ENCODE assay signal across 20 cellular contexts in the genomic region with DNA sequence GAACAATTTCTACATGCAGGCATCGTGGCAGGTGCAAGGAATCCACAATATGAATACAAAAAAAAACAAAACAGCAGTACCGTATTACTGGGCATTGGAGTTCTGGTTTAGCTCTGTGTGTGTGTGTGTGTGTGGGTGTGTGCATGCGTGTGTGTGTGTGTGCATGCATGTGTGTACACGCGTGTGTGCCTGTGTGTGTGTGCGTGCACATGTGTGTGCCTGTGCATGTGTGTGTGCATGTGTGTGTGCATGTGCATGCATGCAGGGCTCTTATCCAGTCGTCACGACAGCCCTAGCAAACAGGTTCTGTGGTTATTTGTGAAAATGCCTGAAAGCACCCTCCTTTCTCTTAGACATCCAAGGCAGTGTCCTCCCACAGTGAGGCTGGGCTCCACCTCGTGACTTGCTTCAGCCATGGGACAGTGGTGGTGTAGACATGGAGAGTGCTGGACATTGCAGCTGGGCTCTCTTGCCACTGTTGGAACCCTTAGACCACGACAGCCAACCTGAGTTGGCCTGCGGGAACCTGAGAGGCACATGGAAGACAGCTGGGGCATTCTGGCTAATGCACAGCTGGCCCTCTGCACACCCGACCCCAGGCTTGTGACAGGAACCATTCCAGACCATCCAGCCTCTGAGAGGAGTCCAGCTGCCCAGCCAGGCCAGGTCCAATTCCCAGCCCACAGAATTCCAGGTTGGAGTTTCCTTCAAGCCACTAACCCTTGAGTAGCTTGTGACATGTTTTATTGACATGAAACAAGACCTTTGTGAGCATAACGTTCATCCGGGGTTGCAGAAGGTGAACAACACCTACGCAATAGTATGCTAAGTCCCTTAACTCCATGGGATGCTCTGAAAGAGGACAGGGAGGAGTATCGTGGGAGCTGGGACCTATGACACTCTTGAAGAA.
DNase-seq lines count a peak whose midpoint lies in the region; ATAC-seq, FAIRE-seq and TF ChIP-seq lines count a peak whose summit lies in the region.
"Had no signal": no experiment of that assay in that cellular context is flagged by ENCODE, and none has a peak within 500 bp of the region (broad histone marks: within the 10 kb centered on the region; RNA-seq: fewer than 3 reads in every experiment).

No MANE protein-coding gene starts in this region.

- in situ Hi-C loops in HepG2 (cut with HindIII; ENCODE audit: extremely low pct_ligation_motif_present, low pct_unique_long_range_greater_than_20kb): no loop called here

- H3K27me3 Mint-ChIP-seq in progenitor cell of endocrine pancreas: peaks cover 48% of the 10 kb centered on the region
- H3K27me3 Mint-ChIP-seq: IgD-negative memory B cell had no signal

- TF ChIP-seq POLR2A in HepG2 (IDR thresholded peaks at IDR 0.05; ENCODE audit: insufficient read depth in 1 of 2, low read depth in 2 of 2, low read length in 2 of 2) (no peak), right lobe of liver (IDR thresholded peaks at IDR 0.05) (no peak)

- no peak overlapping the region for H3K27ac Mint-ChIP-seq in progenitor cell of endocrine pancreas
- H3K27ac Mint-ChIP-seq: GM23338, IgD-negative memory B cell had no signal

- CTCF ChIA-PET in HepG2 (lab: Yijun Ruan, JAX; ENCODE audit: low intra/inter-chr PET ratio, low total read pairs): no interaction called here

- intact Hi-C loops in HepG2 (cut with micrococcal nuclease; ENCODE audit: unreplicated experiment): no loop called here
- intact Hi-C loops in right lobe of liver (cut with DNase I): no loop called here
- intact Hi-C loops in kidney (cut with DNase I): no loop called here
- intact Hi-C loops in psoas muscle (cut with DNase I): no loop called here

- no peaks in the 10 kb centered on the region for H3K36me3 ChIP-seq in HepG2 (replicated peaks in 1 of 2; ENCODE audit: control insufficient read depth in 1 of 2, insufficient read depth in 2 of 2, low read length in 2 of 2)
- no peaks in the 10 kb centered on the region for H3K36me3 ChIP-seq in right lobe of liver
- no peaks in the 10 kb centered on the region for H3K36me3 ChIP-seq in kidney (ENCODE audit: control insufficient read depth in 1 of 2, insufficient read depth in 2 of 2, low read length in 2 of 2)
- H3K36me3 ChIP-seq in psoas muscle (ENCODE audit: insufficient read depth in 1 of 2, low read depth in 1 of 2): no peaks in the 10 kb centered on the region

- H3K9ac ChIP-seq in HepG2 (ENCODE audit: insufficient read depth, low read depth, low read length) (no peak overlapping the region), kidney (ENCODE audit: low read length in 2 of 2) (no peak overlapping the region)

- H2AFZ ChIP-seq in HepG2 (ENCODE audit: low read length): no peak overlapping the region
- H2AFZ ChIP-seq: GM23338 had no signal

- H3K4me3 ChIP-seq in HepG2 (replicated peaks in 1 of 3; ENCODE audit: insufficient read depth in 1 of 3, low read depth in 2 of 3, low read length in 3 of 3) (no peak overlapping the region), right lobe of liver (no peak overlapping the region), kidney (ENCODE audit: low read length in 2 of 2) (no peak overlapping the region), psoas muscle (no peak overlapping the region)
- H3K4me3 ChIP-seq: GM23338 had no signal

- TF ChIP-seq EP300 in HepG2 (IDR thresholded peaks at IDR 0.05; ENCODE audit: low read depth in 2 of 2, low read length in 2 of 2) (no peak), HepG2 (CRISPR knock-in tag; IDR thresholded peaks at IDR 0.05; ENCODE audit: borderline replicate concordance) (no peak)

- H3K27ac ChIP-seq in HepG2 (ENCODE audit: extremely low read length, insufficient read depth, low read length) (no peak overlapping the region), right lobe of liver (no peak overlapping the region), kidney (ENCODE audit: low read depth in 2 of 2, low read length in 2 of 2) (no peak overlapping the region), psoas muscle (no peak overlapping the region)

- 26% methylated on average over 10 of the region's 16 CpGs for WGBS in HepG2 (ENCODE audit: low lambda C conversion rate)
- WGBS in right lobe of liver (ENCODE audit: insufficient coverage, low coverage, low lambda C conversion rate, missing lambda C conversion rate): 62% methylated on average over 9 of the region's 16 CpGs
- WGBS in psoas muscle, 3 donors: 58 to 69% (median 63%) methylated on average over 16 of the region's 16 CpGs

- no peaks in the 10 kb centered on the region for H3K9me3 ChIP-seq in HepG2 (ENCODE audit: low read length)
- no peaks in the 10 kb centered on the region for H3K9me3 ChIP-seq in right lobe of liver
- H3K9me3 ChIP-seq in kidney (ENCODE audit: control insufficient read depth in 1 of 2, low read length in 2 of 2): no peaks in the 10 kb centered on the region
- no peaks in the 10 kb centered on the region for H3K9me3 ChIP-seq in psoas muscle

- TF ChIP-seq CTCF in HepG2 (CRISPR knock-in tag; IDR thresholded peaks at IDR 0.05) (no peak), right lobe of liver (IDR thresholded peaks at IDR 0.05) (no peak), kidney (IDR thresholded peaks at IDR 0.05; ENCODE audit: borderline replicate concordance, extremely low read depth, insufficient read depth) (no peak), progenitor cell of endocrine pancreas (IDR thresholded peaks at IDR 0.05; ENCODE audit: unreplicated experiment) (no peak), psoas muscle (IDR thresholded peaks at IDR 0.05) (no peak)

- H3K4me1 Mint-ChIP-seq in progenitor cell of endocrine pancreas (ENCODE audit: low read depth): peaks cover 2% of the 10 kb centered on the region
- H3K4me1 Mint-ChIP-seq: GM23338, IgD-negative memory B cell had no signal

- BruUV-seq in HepG2 (replicated peaks; lab: Mats Ljungman, UMichigan): no TSS peak

- FAIRE-seq in HepG2 (lab: Jason Lieb, UNC) (no peak), kidney (lab: Jason Lieb, UNC) (no peak)
- FAIRE-seq: GM12891 had no signal

- TF ChIP-seq RAD21 in HepG2 (CRISPR knock-in tag; IDR thresholded peaks at IDR 0.05): no peak

- no peaks in the 10 kb centered on the region for H3K36me3 Mint-ChIP-seq in progenitor cell of endocrine pancreas (ENCODE audit: insufficient read depth)
- H3K36me3 Mint-ChIP-seq: IgD-negative memory B cell had no signal

- no peaks in the 10 kb centered on the region for H3K79me2 ChIP-seq in HepG2 (ENCODE audit: insufficient read depth, low read length)

- H3K4me3 Mint-ChIP-seq in progenitor cell of endocrine pancreas (ENCODE audit: low read depth): no peak overlapping the region
- H3K4me3 Mint-ChIP-seq: GM23338, IgD-negative memory B cell had no signal

- ATAC-seq in HepG2 (no peak), right lobe of liver (no peak), HG03571 (IDR thresholded peaks at IDR 0.05; ENCODE audit: unreplicated experiment) (no peak), psoas muscle (no peak)
- ATAC-seq: GM23338, Panc1, Right ventricle myocardium inferior had no signal

- no peak overlapping the region for H3K4me2 ChIP-seq in HepG2 (ENCODE audit: low read depth, low read length)
- H3K4me2 ChIP-seq: GM23338 had no signal

- POLR2A ChIA-PET in HepG2 (lab: Yijun Ruan, JAX): no interaction called here

- H3K27me3 ChIP-seq in HepG2 (ENCODE audit: control insufficient read depth in 1 of 2, insufficient read depth in 2 of 2, low read length in 2 of 2): peaks cover 12 to 54% of the 10 kb centered on the region in 2 experiments; a peak in 4 of 5 replicates
- no peaks in the 10 kb centered on the region for H3K27me3 ChIP-seq in right lobe of liver
- H3K27me3 ChIP-seq in psoas muscle (ENCODE audit: insufficient read depth in 3 of 3, low read length in 2 of 3): peaks cover 0 to 4% (median 2%) of the 10 kb centered on the region in 3 donors

- H3K4me1 ChIP-seq in HepG2 (ENCODE audit: insufficient read depth, low read length) (no peaks in the 10 kb centered on the region), right lobe of liver (no peaks in the 10 kb centered on the region), kidney (ENCODE audit: control insufficient read depth in 1 of 2, insufficient read depth in 1 of 2, low read depth in 1 of 2, low read length in 2 of 2) (no peaks in the 10 kb centered on the region), psoas muscle (no peaks in the 10 kb centered on the region)

- H3K9me3 Mint-ChIP-seq in progenitor cell of endocrine pancreas (ENCODE audit: low read depth): no peaks in the 10 kb centered on the region

- DNase-seq in HepG2 (ENCODE audit: low spot score) (no peak), right lobe of liver (no peak), kidney (peak; percentile 32), progenitor cell of endocrine pancreas (ENCODE audit: low spot score, unreplicated experiment) (peak; percentile 3), HUDEP-2 (lab: John Stamatoyannopoulos, UW; ENCODE audit: unreplicated experiment in 76 of 76) (no peak), psoas muscle (no peak)
- DNase-seq: C1 segment of cervical spinal cord, DMS 273 treated with DMSO at 0.1 percent for 48 hours, GF-D8, Kasumi-1, NCI-H1105, NCI-H1694, NCI-H2227 treated with DMSO at 0.1 percent for 48 hours, NCI-H524 had no signal

- no peaks in the 10 kb centered on the region for H4K20me1 ChIP-seq in HepG2 (ENCODE audit: insufficient read depth, low read length)

TF ChIP-seq in HepG2, 621 proteins besides CTCF, POLR2A, EP300 and RAD21:
- TF ChIP-seq, protein P1, sequence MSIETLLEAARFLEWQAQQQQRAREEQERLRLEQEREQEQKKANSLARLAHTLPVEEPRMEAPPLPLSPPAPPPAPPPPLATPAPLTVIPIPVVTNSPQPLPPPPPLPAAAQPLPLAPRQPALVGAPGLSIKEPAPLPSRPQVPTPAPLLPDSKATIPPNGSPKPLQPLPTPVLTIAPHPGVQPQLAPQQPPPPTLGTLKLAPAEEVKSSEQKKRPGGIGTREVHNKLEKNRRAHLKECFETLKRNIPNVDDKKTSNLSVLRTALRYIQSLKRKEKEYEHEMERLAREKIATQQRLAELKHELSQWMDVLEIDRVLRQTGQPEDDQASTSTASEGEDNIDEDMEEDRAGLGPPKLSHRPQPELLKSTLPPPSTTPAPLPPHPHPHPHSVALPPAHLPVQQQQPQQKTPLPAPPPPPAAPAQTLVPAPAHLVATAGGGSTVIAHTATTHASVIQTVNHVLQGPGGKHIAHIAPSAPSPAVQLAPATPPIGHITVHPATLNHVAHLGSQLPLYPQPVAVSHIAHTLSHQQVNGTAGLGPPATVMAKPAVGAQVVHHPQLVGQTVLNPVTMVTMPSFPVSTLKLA (IDR thresholded peaks at IDR 0.05): peak; percentile 83
- TF ChIP-seq ZNF225 (CRISPR knock-in tag; IDR thresholded peaks at IDR 0.05): no peak

Comparison
In these comparisons a context has a peak if more than half of its experiments do, and no peak if none do; other contexts are left out.
1. DNase-seq: peak in kidney (single experiment) and progenitor cell of endocrine pancreas (single experiment); none in HepG2 (single experiment), right lobe of liver (0 of 3), HUDEP-2 (0 of 76) and psoas muscle (0 of 2).